ENCODE assay signal across 8 cellular contexts in the genomic region with DNA sequence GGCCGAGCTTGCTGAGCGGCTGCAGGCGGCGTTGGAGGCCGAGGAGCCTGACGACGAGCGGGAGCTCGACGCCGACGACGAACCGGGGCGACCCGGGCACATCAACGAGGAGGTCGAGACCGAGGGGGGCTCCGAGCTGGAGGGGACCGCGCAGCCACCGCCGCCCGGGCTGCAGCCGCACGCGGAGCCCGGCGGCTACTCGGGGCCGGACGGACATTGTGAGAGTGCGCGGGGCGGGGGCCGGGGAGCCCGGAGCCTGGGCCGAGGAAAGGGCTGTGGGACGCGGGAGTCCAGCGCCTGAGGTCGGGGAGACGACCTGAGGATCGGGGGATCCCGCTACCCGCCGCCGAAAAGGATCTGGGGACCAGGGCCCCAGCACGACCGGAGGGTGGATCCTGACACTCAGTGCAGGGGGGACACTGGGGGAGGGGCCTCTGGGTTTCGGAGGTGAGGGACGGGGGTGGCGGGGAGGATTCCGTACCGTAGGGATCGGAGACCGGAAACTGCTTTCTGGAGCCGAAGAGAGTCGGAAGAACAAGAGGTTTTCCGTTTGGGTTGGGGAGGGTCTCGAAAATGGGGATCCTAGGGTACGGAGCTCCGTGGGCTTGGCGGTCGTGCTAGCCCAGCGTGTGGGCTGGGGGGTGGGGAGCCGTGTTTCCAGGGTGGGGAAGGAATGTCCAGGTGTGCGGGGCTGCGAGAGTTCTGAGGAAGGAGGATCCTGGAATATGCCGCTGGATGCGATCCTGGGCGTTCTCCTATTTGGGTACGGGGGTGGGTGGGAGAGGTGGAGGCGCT. TPM values are rescaled to one million over a fixed set of nuclear protein-coding genes. Genes with fewer than 3 reads are reported as not detected.
DNase-seq lines count a peak whose midpoint lies in the region; ATAC-seq and TF ChIP-seq lines count a peak whose summit lies in the region.

No MANE protein-coding gene starts in this region.

- DNase-seq in CD14-positive monocyte (ENCODE audit: low spot score) (peak; percentile 50), HAP-1 (ENCODE audit: low spot score in 2 of 2) (peak; percentile 38 to 71), RPMI7951 (ENCODE audit: low read depth) (peak; percentile 59), heart left ventricle (peak in 4 of 5 donors; percentile 58 to 67 (median 62)), putamen (ENCODE audit: low spot score) (peak; percentile 15), middle frontal gyrus (ENCODE audit: extremely low spot score, low spot score) (no peak)

- H3K36me3 ChIP-seq in HAP-1 (replicated peaks) (peaks cover 35% of the 10 kb centered on the region), heart left ventricle (peaks cover 3 to 29% (median 24%) of the 10 kb centered on the region in 9 donors)

- peaks cover 25 to 26% of the 10 kb centered on the region in 2 donors for H3K36me3 Mint-ChIP-seq in CD14-positive monocyte
- peaks cover 4% of the 10 kb centered on the region for H3K36me3 Mint-ChIP-seq in activated naive CD4-positive, alpha-beta T cell treated with anti-CD3 and anti-CD28 coated beads, Interleukin-2, amount 50 U/mL, for 24 hours

- H3K27me3 ChIP-seq in HAP-1 (ENCODE audit: low read depth): no peaks in the 10 kb centered on the region
- H3K27me3 ChIP-seq in heart left ventricle: no peaks in the 10 kb centered on the region

- H3K27me3 Mint-ChIP-seq in CD14-positive monocyte (ENCODE audit: low read depth in 3 of 3): peaks cover 4 to 12% (median 4%) of the 10 kb centered on the region in 3 donors
- no peaks in the 10 kb centered on the region for H3K27me3 Mint-ChIP-seq in activated naive CD4-positive, alpha-beta T cell treated with anti-CD3 and anti-CD28 coated beads, Interleukin-2, amount 50 U/mL, for 24 hours

- no peaks in the 10 kb centered on the region for H3K9me3 ChIP-seq in HAP-1
- H3K9me3 ChIP-seq in heart left ventricle: no peaks in the 10 kb centered on the region

- TF ChIP-seq CTCF in CD14-positive monocyte (IDR thresholded peaks at IDR 0.05) (peak; percentile 7), heart left ventricle (IDR thresholded peaks at IDR 0.05) (no peak)

- in situ Hi-C loops in HAP-1 (cut with MboI; ENCODE audit: low sequenced_read_pairs): loop anchor here (5.0 to 10.0 kb wide), 2 partner anchors 62 to 290 kb away; no protein-coding TSS in a partner anchor

- H3K4me3 Mint-ChIP-seq in CD14-positive monocyte: peak overlapping the region; percentile 96 to 97
- H3K4me3 Mint-ChIP-seq in activated naive CD4-positive, alpha-beta T cell treated with anti-CD3 and anti-CD28 coated beads, Interleukin-2, amount 50 U/mL, for 24 hours: peak overlapping the region; percentile 95

- peak in 2 of 4 donors; percentile 0 to 5 for ATAC-seq in heart left ventricle
- ATAC-seq in HG03571 (IDR thresholded peaks at IDR 0.05; ENCODE audit: unreplicated experiment): no peak

- no peaks in the 10 kb centered on the region for H3K9me3 Mint-ChIP-seq in CD14-positive monocyte
- H3K9me3 Mint-ChIP-seq in activated naive CD4-positive, alpha-beta T cell treated with anti-CD3 and anti-CD28 coated beads, Interleukin-2, amount 50 U/mL, for 24 hours: no peaks in the 10 kb centered on the region

- H3K27ac ChIP-seq in heart left ventricle: peak overlapping the region; percentile 91 to 100 (median 99)

- H3K4me3 ChIP-seq in HAP-1: peak overlapping the region; percentile 97
- H3K4me3 ChIP-seq in heart left ventricle: peak overlapping the region; percentile 71 to 99 (median 92)

- no peak for TF ChIP-seq POLR2A in heart left ventricle (IDR thresholded peaks at IDR 0.05)

- H3K4me1 Mint-ChIP-seq in CD14-positive monocyte: peaks cover 37% of the 10 kb centered on the region
- H3K4me1 Mint-ChIP-seq in activated naive CD4-positive, alpha-beta T cell treated with anti-CD3 and anti-CD28 coated beads, Interleukin-2, amount 50 U/mL, for 24 hours: peaks cover 44% of the 10 kb centered on the region

- WGBS in heart left ventricle, 4 donors: 0 to 3% (median 1%) methylated on average over 22 to 75 of the region's 75 CpGs

- H3K27ac Mint-ChIP-seq in CD14-positive monocyte: peak overlapping the region; percentile 92 to 100 (median 100)
- H3K27ac Mint-ChIP-seq in activated naive CD4-positive, alpha-beta T cell treated with anti-CD3 and anti-CD28 coated beads, Interleukin-2, amount 50 U/mL, for 24 hours: peak overlapping the region; percentile 99

- intact Hi-C loops in CD14-positive monocyte (cut with micrococcal nuclease): loop anchor here (5.0 to 10.0 kb wide), 5 partner anchors 37 to 170 kb away; a partner anchor contains a TSS
- intact Hi-C loops in heart left ventricle (cut with DNase I): loop anchor here in 9 of 10 donors (1.0 to 10.0 kb wide), 12 partner anchors 33 to 602 kb away; a partner anchor contains a TSS

- H3K4me1 ChIP-seq in HAP-1 (peaks cover 13% of the 10 kb centered on the region), heart left ventricle (peaks cover 3 to 36% (median 29%) of the 10 kb centered on the region in 12 donors)

RNA-seq across cellular contexts. Expression of a gene that starts 0.6 kb away (rescaled TPM):
- polyA plus RNA-seq in CD14-positive monocyte (10 to 100 TPM; 22.6 to 30.3 TPM), heart left ventricle (10 to 100 TPM; 64.2 to 91.0 TPM)
- 101 and 105 TPM in 2 replicates for total RNA-seq in RPMI7951 (2014; rRNA removed; shearing (Covaris generic))
- total RNA-seq in heart left ventricle: 100 to 1,000 TPM in 7 of 9 donors, 10 to 100 TPM in 2; 88.7 to 138 (median 115) TPM

RNA-seq across cellular contexts. Expression of a gene that starts 45.2 kb away (rescaled TPM):
- 10 to 100 TPM in 1 of 2 donors, 1 to 10 TPM in 1; 8.8 to 13.0 TPM for polyA plus RNA-seq in CD14-positive monocyte
- total RNA-seq in RPMI7951 (2014; rRNA removed; shearing (Covaris generic)): 8.2 and 9.3 TPM in 2 replicates
- total RNA-seq in heart left ventricle: 10 to 100 TPM; 10.0 to 22.2 (median 14.2) TPM
- polyA plus RNA-seq in heart left ventricle: 10 to 100 TPM; 12.8 to 16.0 TPM

RNA-seq across cellular contexts. Expression of a gene that starts 45.8 kb away (rescaled TPM):
- polyA plus RNA-seq in CD14-positive monocyte (under 1 TPM in 1 of 2 donors, not detected in 1; 0.05 TPM), heart left ventricle (10 to 100 TPM in 1 of 2 donors, 1 to 10 TPM in 1; 5.0 to 21.1 TPM)
- total RNA-seq in RPMI7951 (2014; rRNA removed; shearing (Covaris generic)): 140 and 156 TPM in 2 replicates
- total RNA-seq in heart left ventricle: 10 to 100 TPM in 7 of 9 donors, 1 to 10 TPM in 2; 9.3 to 62.5 (median 13.2) TPM
